In the genomic region with DNA sequence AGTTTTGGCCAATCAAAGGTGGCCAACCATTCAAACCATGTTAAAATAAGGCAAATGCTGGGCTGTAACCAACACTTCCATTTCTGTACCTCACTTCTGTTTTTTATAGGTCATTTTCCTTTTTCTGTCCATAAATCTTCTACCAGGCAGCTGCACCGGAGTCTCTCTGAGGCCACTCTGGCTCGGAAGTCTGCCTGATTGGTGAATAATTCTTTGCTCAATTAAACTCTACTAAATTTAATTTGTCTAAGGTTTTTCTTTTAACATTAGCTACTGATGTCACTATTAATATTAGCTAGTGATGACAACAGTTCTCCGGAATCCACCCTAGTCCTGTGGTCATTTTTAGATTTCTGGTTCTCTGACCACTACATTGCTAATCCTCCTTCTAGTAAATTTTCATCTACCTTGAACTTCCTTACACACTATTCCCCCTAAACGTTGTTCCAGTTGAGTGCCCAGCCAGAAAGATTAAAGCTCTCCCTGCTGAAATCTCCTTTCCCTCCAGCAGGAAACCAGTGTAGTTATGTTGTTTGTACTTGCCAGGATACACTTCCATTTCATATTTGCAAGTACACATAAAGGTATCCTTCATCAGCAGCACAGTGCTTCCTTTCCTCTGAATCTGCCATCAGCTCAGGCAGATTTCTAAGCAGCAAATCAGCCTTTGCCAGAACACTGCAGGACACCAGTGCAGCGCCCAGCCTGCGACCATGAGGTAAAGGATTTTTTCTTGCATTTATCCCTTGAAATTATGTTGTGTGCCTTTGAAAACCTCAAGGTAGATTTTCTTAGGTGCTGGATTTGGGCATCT, we compare ENCODE assay signal across 10 cellular contexts. TPM values are rescaled to one million over a fixed set of nuclear protein-coding genes. Genes with fewer than 3 reads are reported as not detected.
DNase-seq lines count a peak whose midpoint lies in the region; ATAC-seq and TF ChIP-seq lines count a peak whose summit lies in the region.
"Had no signal": no experiment of that assay in that cellular context is flagged by ENCODE, and none has a peak within 500 bp of the region (broad histone marks: within the 10 kb centered on the region; RNA-seq: fewer than 3 reads in every experiment).

No MANE protein-coding gene starts in this region.

- no peak overlapping the region for H3K27ac Mint-ChIP-seq in natural killer cell
- H3K27ac Mint-ChIP-seq: effector memory CD8-positive, alpha-beta T cell; T-helper 17 cell had no signal

- H3K27me3 Mint-ChIP-seq in natural killer cell (ENCODE audit: low read depth in 2 of 2), result peaks cover 20 to 23% of the 10 kb centered on the region in 2 donors
- H3K27me3 Mint-ChIP-seq: T-helper 17 cell had no signal

- H3K4me1 Mint-ChIP-seq in natural killer cell, result no peaks in the 10 kb centered on the region
- H3K4me1 Mint-ChIP-seq: T-helper 17 cell had no signal

- H3K4me1 ChIP-seq in esophagus (ENCODE audit: control insufficient read depth in 2 of 2, insufficient read depth in 2 of 2, low read length in 1 of 2), result peaks cover 0 to 3% of the 10 kb centered on the region in 2 donors
- peaks cover 10% of the 10 kb centered on the region for H3K4me1 ChIP-seq in neuron (ENCODE audit: insufficient read depth, low read length)

- DNase-seq in AG10803 (ENCODE audit: low read depth) (peak; percentile 61), NCI-H526 treated with DMSO at 0.1 percent for 48 hours (lab: John Stamatoyannopoulos, UW) (peak; percentile 0), DMS 273 treated with DMSO at 0.1 percent for 48 hours (lab: John Stamatoyannopoulos, UW) (no peak), natural killer cell (no peak), NK-92 (lab: John Stamatoyannopoulos, UW; ENCODE audit: unreplicated experiment) (no peak)
- DNase-seq: effector memory CD8-positive, alpha-beta T cell; T-helper 17 cell had no signal

- intact Hi-C loops in natural killer cell (cut with micrococcal nuclease), result no loop called here

- peak overlapping the region; percentile 52 to 75 for H3K27ac ChIP-seq in esophagus (ENCODE audit: low read depth in 2 of 2, low read length in 1 of 2)

- H3K36me3 ChIP-seq in esophagus (ENCODE audit: control insufficient read depth in 2 of 2, insufficient read depth in 2 of 2, low read length in 1 of 2) (no peaks in the 10 kb centered on the region), neuron (ENCODE audit: insufficient read depth, low read length) (no peaks in the 10 kb centered on the region)

- no peaks in the 10 kb centered on the region for H3K36me3 Mint-ChIP-seq in natural killer cell

- H3K27me3 ChIP-seq in esophagus (ENCODE audit: control insufficient read depth in 1 of 2, insufficient read depth in 2 of 2, low read length in 2 of 2) (no peaks in the 10 kb centered on the region), neuron (ENCODE audit: insufficient read depth, low read length) (no peaks in the 10 kb centered on the region)

- H2AFZ ChIP-seq in neuron (ENCODE audit: low read depth, low read length), result peak overlapping the region; percentile 73

- no peak for ATAC-seq in HG03097 (IDR thresholded peaks at IDR 0.05; ENCODE audit: low FRiP score, unreplicated experiment)
- ATAC-seq in natural killer cell, result no peak
- ATAC-seq: effector memory CD8-positive, alpha-beta T cell; T-helper 17 cell had no signal

- no peak overlapping the region for H3K4me3 Mint-ChIP-seq in natural killer cell
- H3K4me3 Mint-ChIP-seq: effector memory CD8-positive, alpha-beta T cell; T-helper 17 cell had no signal

- H3K9me3 ChIP-seq in esophagus (ENCODE audit: control insufficient read depth in 2 of 2, insufficient read depth in 1 of 2, low read depth in 1 of 2, low read length in 1 of 2), result no peaks in the 10 kb centered on the region
- no peaks in the 10 kb centered on the region for H3K9me3 ChIP-seq in neuron (ENCODE audit: low read length)

- no peak for TF ChIP-seq CTCF in AG10803 (conservative IDR thresholded peaks at IDR 0.05; ENCODE audit: low read length)
- TF ChIP-seq CTCF in natural killer cell (IDR thresholded peaks at IDR 0.05), result no peak

- H3K4me3 ChIP-seq in AG10803 (ENCODE audit: low read length) (peak overlapping the region; percentile 18; the same call in 1 of the 2 replicates), esophagus (ENCODE audit: low read depth in 1 of 2, low read length in 2 of 2) (no peak overlapping the region), neuron (ENCODE audit: low read length) (peak overlapping the region; percentile 50)

- no peaks in the 10 kb centered on the region for H3K9me3 Mint-ChIP-seq in natural killer cell
- H3K9me3 Mint-ChIP-seq: effector memory CD8-positive, alpha-beta T cell had no signal

- WGBS in esophagus, 2 donors, result 28 to 39% methylated on average over 6 of the region's 6 CpGs

RNA-seq across cellular contexts. Expression of gene IFIT2, which starts 18.5 kb away (rescaled TPM):
- polyA plus RNA-seq in esophagus, result 1 to 10 TPM in 1 of 2 donors, under 1 TPM in 1; 0.94 to 1.1 TPM
- total RNA-seq in natural killer cell, result 100 to 1,000 TPM in 1 of 3 donors, 10 to 100 TPM in 2; 21.8 to 103 (median 34.9) TPM

RNA-seq across cellular contexts. Expression of gene LIPA, which starts 31.8 kb away (rescaled TPM):
- 10 to 100 TPM in 1 of 2 donors, 1 to 10 TPM in 1; 7.8 to 17.3 TPM for polyA plus RNA-seq in esophagus
- 10 to 100 TPM; 41.0 to 43.3 (median 41.1) TPM for total RNA-seq in natural killer cell

RNA-seq across cellular contexts. Expression of gene IFIT3, which starts 44.4 kb away (rescaled TPM):
- 1 to 10 TPM; 1.4 to 2.6 TPM for polyA plus RNA-seq in esophagus
- total RNA-seq in natural killer cell, result 10 to 100 TPM; 12.0 to 31.7 (median 12.2) TPM

Comparison
In these comparisons a context has a peak if more than half of its experiments do, and no peak if none do; other contexts are left out.
1. DNase-seq: peak in AG10803 (single experiment) and NCI-H526 treated with DMSO at 0.1 percent for 48 hours (single experiment); none in DMS 273 treated with DMSO at 0.1 percent for 48 hours (single experiment), natural killer cell (single experiment) and NK-92 (single experiment).
2. H3K4me3 ChIP-seq: peak in AG10803 (single experiment) and neuron (single experiment); none in esophagus (0 of 2).